ENCODE assay signal across 14 cellular contexts in the genomic region with DNA sequence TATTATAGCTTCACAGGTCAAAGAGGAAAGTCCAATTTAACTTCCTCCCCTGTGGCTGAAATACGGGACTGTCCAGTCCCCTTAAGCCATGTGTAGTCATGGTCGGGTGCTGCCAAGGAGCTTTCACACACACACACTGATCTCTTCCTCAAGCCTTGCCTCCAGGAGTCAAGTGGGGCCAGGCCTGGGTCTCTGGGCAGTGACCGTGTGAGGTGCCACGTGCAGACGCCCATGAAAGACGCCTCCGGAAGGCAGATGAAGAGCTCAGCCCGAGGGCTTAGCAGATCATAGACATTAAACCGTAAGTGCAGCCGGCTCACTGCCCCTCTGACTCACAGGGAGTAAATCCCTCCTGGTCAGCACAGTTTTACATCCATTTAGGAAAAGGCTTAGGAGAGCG. TPM values are rescaled to one million over a fixed set of nuclear protein-coding genes. Genes with fewer than 3 reads are reported as not detected.
DNase-seq lines count a peak whose midpoint lies in the region; ATAC-seq and TF ChIP-seq lines count a peak whose summit lies in the region.
"Had no signal": no experiment of that assay in that cellular context is flagged by ENCODE, and none has a peak within 500 bp of the region (broad histone marks: within the 10 kb centered on the region; RNA-seq: fewer than 3 reads in every experiment).

No MANE protein-coding gene starts in this region.

- no peaks in the 10 kb centered on the region for H3K27me3 ChIP-seq in MG63
- H3K27me3 ChIP-seq: upper lobe of left lung had no signal

- H3K4me3 ChIP-seq in MG63 = no peak overlapping the region
- H3K4me3 ChIP-seq: skin epidermis, upper lobe of left lung had no signal

- H3K27ac Mint-ChIP-seq in type B pancreatic cell = no peak overlapping the region
- H3K27ac Mint-ChIP-seq: activated CD8-positive, alpha-beta T cell treated with anti-CD3 and anti-CD28 coated beads for 36 hours; activated naive CD8-positive, alpha-beta T cell treated with anti-CD3 and anti-CD28 coated beads for 36 hours; T-helper 1 cell treated with Interleukin-12 subunit alpha and Interleukin-12 subunit beta and Interleukin-4 antibody, amounts not matched to agents 30 μg/mL and 1 μg/mL, for 36 hours had no signal

- DNase-seq in COLO829 (ENCODE audit: low spot score) (peak; percentile 91), MG63 (peak; percentile 90), dedifferentiated amniotic fluid mesenchymal stem cell (ENCODE audit: extremely low spot score) (peak; percentile 55), myocyte (ENCODE audit: low read depth) (peak; percentile 51), type B pancreatic cell (ENCODE audit: extremely low spot score, unreplicated experiment) (no peak), HUDEP-2 (lab: John Stamatoyannopoulos, UW; ENCODE audit: unreplicated experiment in 76 of 76) (no peak), SKM-1 (lab: John Stamatoyannopoulos, UW; ENCODE audit: unreplicated experiment) (no peak)
- DNase-seq: activated CD8-positive, alpha-beta T cell treated with anti-CD3 and anti-CD28 coated beads for 36 hours; activated naive CD8-positive, alpha-beta T cell treated with anti-CD3 and anti-CD28 coated beads for 36 hours; NK-92 treated with Interleukin-12 subunit alpha and Interleukin-12 subunit beta, amount 100 ng/mL, for 24 hours had no signal

- peaks cover 5% of the 10 kb centered on the region for H3K27me3 Mint-ChIP-seq in type B pancreatic cell
- H3K27me3 Mint-ChIP-seq: activated naive CD8-positive, alpha-beta T cell treated with anti-CD3 and anti-CD28 coated beads for 36 hours had no signal

- TF ChIP-seq CTCF in type B pancreatic cell (conservative IDR thresholded peaks at IDR 0.05) = no peak

- no peaks in the 10 kb centered on the region; the same call in 1 of the 2 replicates for H3K36me3 ChIP-seq in MG63

- no peaks in the 10 kb centered on the region for H3K9me3 ChIP-seq in MG63
- H3K9me3 ChIP-seq: upper lobe of left lung had no signal

- peaks cover 10% of the 10 kb centered on the region for H3K4me1 Mint-ChIP-seq in type B pancreatic cell (ENCODE audit: unreplicated experiment)
- H3K4me1 Mint-ChIP-seq: activated naive CD8-positive, alpha-beta T cell treated with anti-CD3 and anti-CD28 coated beads for 36 hours had no signal

- no peaks in the 10 kb centered on the region for H3K9me3 Mint-ChIP-seq in type B pancreatic cell
- H3K9me3 Mint-ChIP-seq: activated CD8-positive, alpha-beta T cell treated with anti-CD3 and anti-CD28 coated beads for 36 hours; activated naive CD8-positive, alpha-beta T cell treated with anti-CD3 and anti-CD28 coated beads for 36 hours; T-helper 1 cell treated with Interleukin-12 subunit alpha and Interleukin-12 subunit beta and Interleukin-4 antibody, amounts not matched to agents 30 μg/mL and 1 μg/mL, for 36 hours had no signal

- ATAC-seq in HG02623 (IDR thresholded peaks at IDR 0.05; ENCODE audit: unreplicated experiment) = no peak
- ATAC-seq: activated CD8-positive, alpha-beta T cell treated with anti-CD3 and anti-CD28 coated beads for 36 hours had no signal

- peaks cover under 1% of the 10 kb centered on the region for H3K36me3 Mint-ChIP-seq in type B pancreatic cell

- no peak overlapping the region for H3K4me3 Mint-ChIP-seq in type B pancreatic cell
- H3K4me3 Mint-ChIP-seq: activated CD8-positive, alpha-beta T cell treated with anti-CD3 and anti-CD28 coated beads for 36 hours; activated naive CD8-positive, alpha-beta T cell treated with anti-CD3 and anti-CD28 coated beads for 36 hours; T-helper 1 cell treated with Interleukin-12 subunit alpha and Interleukin-12 subunit beta and Interleukin-4 antibody, amounts not matched to agents 30 μg/mL and 1 μg/mL, for 36 hours had no signal

RNA-seq across cellular contexts. Expression of gene GABRR2, which starts 4.2 kb away (rescaled TPM):
- not detected in 2 replicates for total RNA-seq in MG63 (2014; rRNA removed; shearing (Covaris generic); ENCODE audit: low replicate concordance)
- 0.13 and 0.21 TPM in 2 replicates for total RNA-seq in myocyte
- polyA plus RNA-seq in myocyte (2012) = 0.30 TPM
- 0.92 TPM in 1 of 2 replicates, not detected in the other for total RNA-seq in type B pancreatic cell (ENCODE audit: low replicate concordance)

RNA-seq across cellular contexts. Expression of gene UBE2J1, which starts 41.6 kb away (rescaled TPM):
- 42.3 and 69.9 TPM in 2 replicates for total RNA-seq in MG63 (2014; rRNA removed; shearing (Covaris generic); ENCODE audit: low replicate concordance)
- 23.6 and 23.9 TPM in 2 replicates for total RNA-seq in myocyte
- 18.7 TPM for polyA plus RNA-seq in myocyte (2012)
- 30.6 and 32.0 TPM in 2 replicates for total RNA-seq in type B pancreatic cell (ENCODE audit: low replicate concordance)

Comparison
In these comparisons a context has a peak if more than half of its experiments do, and no peak if none do; other contexts are left out.
1. DNase-seq: peak in COLO829 (single experiment), MG63 (single experiment), dedifferentiated amniotic fluid mesenchymal stem cell (single experiment) and myocyte (single experiment); none in type B pancreatic cell (single experiment), HUDEP-2 (0 of 76) and SKM-1 (single experiment).